9 cellular contexts compared by ENCODE assay signal in genomic region chr10:69629897-69630650, GRCh38. TPM values are rescaled to one million over a fixed set of nuclear protein-coding genes. Genes with fewer than 3 reads are reported as not detected.
DNase-seq lines count a peak whose midpoint lies in the region; ATAC-seq lines count a peak whose summit lies in the region.
"Had no signal": no experiment of that assay in that cellular context is flagged by ENCODE, and none has a peak within 500 bp of the region (broad histone marks: within the 10 kb centered on the region; RNA-seq: fewer than 3 reads in every experiment).

FAM241B (plus strand) TSS chr10:69630247; CDS start chr10:69631744, 1,497 bp downstream.

- H3K79me1 ChIP-seq in mesendoderm (ENCODE audit: low read length), result no peaks in the 10 kb centered on the region

- H4K5ac ChIP-seq in mesendoderm (ENCODE audit: low read length), result no peak within 1 kb of the TSS

- DNase-seq in NCI-H1436 (lab: John Stamatoyannopoulos, UW), result peak; percentile 66
- DNase-seq in NCI-H1436 treated with DMSO at 0.1 percent for 48 hours (lab: John Stamatoyannopoulos, UW), result no peak
- DNase-seq in NCI-H128 (lab: John Stamatoyannopoulos, UW; ENCODE audit: unreplicated experiment), result peak; percentile 22
- peak; percentile 77 to 79 for DNase-seq in activated CD4-positive, alpha-beta T cell treated with anti-CD3 and anti-CD28 coated beads, Interleukin-2, amount 50 U/mL, for 48 hours
- peak; percentile 76 for DNase-seq in mesendoderm
- DNase-seq in stimulated activated CD8-positive, alpha-beta memory T cell treated with anti-CD3 and anti-CD28 coated beads, Interleukin-15, amount 100 ng/mL, for 24 hours (ENCODE audit: low read depth), result peak; percentile 68

- H3K36me3 ChIP-seq in duodenal mucosa (ENCODE audit: control insufficient read depth in 1 of 2, insufficient read depth in 2 of 2, low read length in 2 of 2), result no peaks in the 10 kb centered on the region
- H3K36me3 ChIP-seq in mesendoderm (ENCODE audit: control insufficient read depth, insufficient read depth, low read length), result no peaks in the 10 kb centered on the region
- H3K36me3 ChIP-seq: BLaER1 treated with 17β-estradiol and CSF1 and Interleukin-3, amounts not matched to agents 10 nM and 100 nM had no signal

- ATAC-seq in HG02571 (IDR thresholded peaks at IDR 0.05; ENCODE audit: unreplicated experiment), result no peak

- H2BK5ac ChIP-seq in mesendoderm (ENCODE audit: low read length), result no peak within 1 kb of the TSS

- no peak within 1 kb of the TSS for H4K8ac ChIP-seq in mesendoderm (ENCODE audit: low read depth, low read length)

- H3K23ac ChIP-seq in mesendoderm (ENCODE audit: low read length), result peak within 1 kb of the TSS; percentile 9

- H3K79me2 ChIP-seq in mesendoderm (ENCODE audit: control insufficient read depth, insufficient read depth, low read length), result no peaks in the 10 kb centered on the region

- H2BK120ac ChIP-seq in mesendoderm (ENCODE audit: low read depth, low read length), result no peak within 1 kb of the TSS

- H3K4me3 ChIP-seq in duodenal mucosa (ENCODE audit: low read depth in 1 of 2, low read length in 2 of 2) (peak within 1 kb of the TSS; percentile 62 to 69), mesendoderm (ENCODE audit: low read length) (peak within 1 kb of the TSS; percentile 63)
- H3K4me3 ChIP-seq: BLaER1 treated with 17β-estradiol and CSF1 and Interleukin-3, amounts not matched to agents 10 nM and 100 nM had no signal

- no peak within 1 kb of the TSS for H3K18ac ChIP-seq in mesendoderm (ENCODE audit: low read length)

- peak within 1 kb of the TSS; percentile 68 for H3K4me2 ChIP-seq in mesendoderm (ENCODE audit: low read length)
- H3K4me2 ChIP-seq: BLaER1 treated with 17β-estradiol and CSF1 and Interleukin-3, amounts not matched to agents 10 nM and 100 nM had no signal

- no peaks in the 10 kb centered on the region for H3K9me3 ChIP-seq in duodenal mucosa (ENCODE audit: control insufficient read depth in 1 of 2, low read length in 2 of 2)

- H3K27me3 ChIP-seq in duodenal mucosa (ENCODE audit: control insufficient read depth in 1 of 2, insufficient read depth in 2 of 2, low read length in 2 of 2) (peaks cover 0 to 4% of the 10 kb centered on the region in 2 donors), mesendoderm (ENCODE audit: insufficient read depth, low read length, poor library complexity) (no peaks in the 10 kb centered on the region)
- H3K27me3 ChIP-seq: BLaER1 treated with 17β-estradiol and CSF1 and Interleukin-3, amounts not matched to agents 10 nM and 100 nM had no signal

- no peak within 1 kb of the TSS for H3K4ac ChIP-seq in mesendoderm (ENCODE audit: low read depth, low read length)

- H3K9ac ChIP-seq in duodenal mucosa (ENCODE audit: low read depth in 1 of 2, low read length in 2 of 2) (peak within 1 kb of the TSS; percentile 11 to 69), mesendoderm (ENCODE audit: low read length) (peak within 1 kb of the TSS; percentile 77)
- H3K9ac ChIP-seq: BLaER1 treated with 17β-estradiol and CSF1 and Interleukin-3, amounts not matched to agents 10 nM and 100 nM had no signal

- H2AK5ac ChIP-seq in mesendoderm (ENCODE audit: low read length), result no peak within 1 kb of the TSS

- no peak within 1 kb of the TSS for H3K27ac ChIP-seq in duodenal mucosa (ENCODE audit: low read depth, low read length)
- H3K27ac ChIP-seq in mesendoderm (ENCODE audit: low read depth, low read length), result no peak within 1 kb of the TSS
- H3K27ac ChIP-seq: BLaER1 treated with 17β-estradiol and CSF1 and Interleukin-3, amounts not matched to agents 10 nM and 100 nM had no signal

- H3K56ac ChIP-seq in mesendoderm (ENCODE audit: low read length), result peak within 1 kb of the TSS; percentile 85

- H3K4me1 ChIP-seq in duodenal mucosa (ENCODE audit: control insufficient read depth in 1 of 2, insufficient read depth in 2 of 2, low read length in 2 of 2), result peaks cover 5 to 7% of the 10 kb centered on the region in 2 donors
- peaks cover 3% of the 10 kb centered on the region for H3K4me1 ChIP-seq in mesendoderm (ENCODE audit: control insufficient read depth, low read depth, low read length)

- no CpG with 5 or more reads among the region's 72 CpGs for WGBS in mesendoderm (ENCODE audit: extremely low coverage, insufficient coverage, low lambda C conversion rate)

- H2BK15ac ChIP-seq in mesendoderm (replicated peaks; ENCODE audit: low read depth), result no peak within 1 kb of the TSS

RNA-seq across cellular contexts. Expression of gene FAM241B, which starts in this region (rescaled TPM):
- 16.2 TPM for polyA plus RNA-seq in mesendoderm (2013, experiment 1 of 2)
- polyA plus RNA-seq in mesendoderm (2013, experiment 2 of 2), result 16.9 TPM
